In genomic region chr2:72825271-72826155, GRCh38 we compare ENCODE assay signal across 1 cellular context.
TF ChIP-seq lines count a peak whose summit lies in the region.

TSS of gene EXOC6B (minus strand) at chr2:72826033.

TF ChIP-seq in K562, 482 proteins besides CTCF, POLR2A, EP300 and RAD21 (continued from another document and continues in another):
- TF ChIP-seq, protein P1, sequence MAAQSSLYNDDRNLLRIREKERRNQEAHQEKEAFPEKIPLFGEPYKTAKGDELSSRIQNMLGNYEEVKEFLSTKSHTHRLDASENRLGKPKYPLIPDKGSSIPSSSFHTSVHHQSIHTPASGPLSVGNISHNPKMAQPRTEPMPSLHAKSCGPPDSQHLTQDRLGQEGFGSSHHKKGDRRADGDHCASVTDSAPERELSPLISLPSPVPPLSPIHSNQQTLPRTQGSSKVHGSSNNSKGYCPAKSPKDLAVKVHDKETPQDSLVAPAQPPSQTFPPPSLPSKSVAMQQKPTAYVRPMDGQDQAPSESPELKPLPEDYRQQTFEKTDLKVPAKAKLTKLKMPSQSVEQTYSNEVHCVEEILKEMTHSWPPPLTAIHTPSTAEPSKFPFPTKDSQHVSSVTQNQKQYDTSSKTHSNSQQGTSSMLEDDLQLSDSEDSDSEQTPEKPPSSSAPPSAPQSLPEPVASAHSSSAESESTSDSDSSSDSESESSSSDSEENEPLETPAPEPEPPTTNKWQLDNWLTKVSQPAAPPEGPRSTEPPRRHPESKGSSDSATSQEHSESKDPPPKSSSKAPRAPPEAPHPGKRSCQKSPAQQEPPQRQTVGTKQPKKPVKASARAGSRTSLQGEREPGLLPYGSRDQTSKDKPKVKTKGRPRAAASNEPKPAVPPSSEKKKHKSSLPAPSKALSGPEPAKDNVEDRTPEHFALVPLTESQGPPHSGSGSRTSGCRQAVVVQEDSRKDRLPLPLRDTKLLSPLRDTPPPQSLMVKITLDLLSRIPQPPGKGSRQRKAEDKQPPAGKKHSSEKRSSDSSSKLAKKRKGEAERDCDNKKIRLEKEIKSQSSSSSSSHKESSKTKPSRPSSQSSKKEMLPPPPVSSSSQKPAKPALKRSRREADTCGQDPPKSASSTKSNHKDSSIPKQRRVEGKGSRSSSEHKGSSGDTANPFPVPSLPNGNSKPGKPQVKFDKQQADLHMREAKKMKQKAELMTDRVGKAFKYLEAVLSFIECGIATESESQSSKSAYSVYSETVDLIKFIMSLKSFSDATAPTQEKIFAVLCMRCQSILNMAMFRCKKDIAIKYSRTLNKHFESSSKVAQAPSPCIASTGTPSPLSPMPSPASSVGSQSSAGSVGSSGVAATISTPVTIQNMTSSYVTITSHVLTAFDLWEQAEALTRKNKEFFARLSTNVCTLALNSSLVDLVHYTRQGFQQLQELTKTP (IDR thresholded peaks at IDR 0.05; ENCODE audit: low read depth in 1 of 2, partially characterized antibody in 2 of 2) = peak in 1 of 2 experiments; percentile 72
- TF ChIP-seq NRF1 (conservative IDR thresholded peaks at IDR 0.05 in 1 of 2, IDR thresholded peaks at IDR 0.05 in 1 of 2) (peak; percentile 37 to 53; a peak in 3 of 4 replicates), POU5F1 (IDR thresholded peaks at IDR 0.05; ENCODE audit: borderline replicate concordance, low read depth, low read length, partially characterized antibody) (no peak), BRD4 (IDR thresholded peaks at IDR 0.05) (no peak), EZH2 (IDR thresholded peaks at IDR 0.05; ENCODE audit: borderline replicate concordance, low read depth, low read length) (no peak), HDAC2 (IDR thresholded peaks at IDR 0.05) (no peak), RNF219 (CRISPR knock-in tag; IDR thresholded peaks at IDR 0.05) (no peak), SP1 (CRISPR knock-in tag; IDR thresholded peaks at IDR 0.05) (peak; percentile 95), FOXJ2 (tag; IDR thresholded peaks at IDR 0.05) (no peak), ATF2 (CRISPR knock-in tag; IDR thresholded peaks at IDR 0.05) (no peak), LCOR (CRISPR knock-in tag; IDR thresholded peaks at IDR 0.05) (no peak), HNRNPLL (IDR thresholded peaks at IDR 0.05; ENCODE audit: low read depth, low read length, poor library complexity, severe bottlenecking) (peak; percentile 80), MAZ (CRISPR knock-in tag; conservative IDR thresholded peaks at IDR 0.05 in 1 of 2, IDR thresholded peaks at IDR 0.05 in 1 of 2) (peak; percentile 78 to 81), CBX8 (IDR thresholded peaks at IDR 0.05; ENCODE audit: borderline replicate concordance, extremely low read depth, low read depth, low read length, poor library complexity, severe bottlenecking) (no peak), ZNF592 (IDR thresholded peaks at IDR 0.05) (no peak), STAG1 (CRISPR knock-in tag; IDR thresholded peaks at IDR 0.05; ENCODE audit: borderline replicate concordance) (no peak), PTBP1 (IDR thresholded peaks at IDR 0.05; ENCODE audit: low read depth, low read length) (no peak), ZNF449 (CRISPR knock-in tag; IDR thresholded peaks at IDR 0.05) (no peak), PRPF4 (IDR thresholded peaks at IDR 0.05; ENCODE audit: insufficient read depth, low read depth, low read length, poor library complexity, severe bottlenecking) (no peak), ZBTB7A (IDR thresholded peaks at IDR 0.05; ENCODE audit: borderline replicate concordance, control insufficient read depth, low read depth, low read length) (peak; percentile 44; the same call in 1 of the 2 replicates), ZKSCAN3 (CRISPR knock-in tag; IDR thresholded peaks at IDR 0.05) (no peak), STAT5B (CRISPR knock-in tag; IDR thresholded peaks at IDR 0.05) (no peak), MXD1 (CRISPR knock-in tag; IDR thresholded peaks at IDR 0.05; ENCODE audit: borderline replicate concordance, poor library complexity, severe bottlenecking) (no peak), ZBTB8A (IDR thresholded peaks at IDR 0.05; ENCODE audit: partially characterized antibody) (no peak), ZBTB34 (CRISPR knock-in tag; IDR thresholded peaks at IDR 0.05) (no peak), HCFC1 (IDR thresholded peaks at IDR 0.05; ENCODE audit: low read depth, low read length) (peak; percentile 94)
- TF ChIP-seq, protein P2, sequence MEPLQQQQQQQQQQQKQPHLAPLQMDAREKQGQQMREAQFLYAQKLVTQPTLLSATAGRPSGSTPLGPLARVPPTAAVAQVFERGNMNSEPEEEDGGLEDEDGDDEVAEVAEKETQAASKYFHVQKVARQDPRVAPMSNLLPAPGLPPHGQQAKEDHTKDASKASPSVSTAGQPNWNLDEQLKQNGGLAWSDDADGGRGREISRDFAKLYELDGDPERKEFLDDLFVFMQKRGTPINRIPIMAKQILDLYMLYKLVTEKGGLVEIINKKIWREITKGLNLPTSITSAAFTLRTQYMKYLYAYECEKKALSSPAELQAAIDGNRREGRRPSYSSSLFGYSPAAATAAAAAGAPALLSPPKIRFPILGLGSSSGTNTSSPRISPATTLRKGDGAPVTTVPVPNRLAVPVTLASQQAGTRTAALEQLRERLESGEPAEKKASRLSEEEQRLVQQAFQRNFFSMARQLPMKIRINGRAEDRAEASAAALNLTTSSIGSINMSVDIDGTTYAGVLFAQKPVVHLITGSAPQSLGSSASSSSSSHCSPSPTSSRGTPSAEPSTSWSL (CRISPR knock-in tag; IDR thresholded peaks at IDR 0.05; ENCODE audit: borderline replicate concordance) = no peak
- TF ChIP-seq, protein P3, sequence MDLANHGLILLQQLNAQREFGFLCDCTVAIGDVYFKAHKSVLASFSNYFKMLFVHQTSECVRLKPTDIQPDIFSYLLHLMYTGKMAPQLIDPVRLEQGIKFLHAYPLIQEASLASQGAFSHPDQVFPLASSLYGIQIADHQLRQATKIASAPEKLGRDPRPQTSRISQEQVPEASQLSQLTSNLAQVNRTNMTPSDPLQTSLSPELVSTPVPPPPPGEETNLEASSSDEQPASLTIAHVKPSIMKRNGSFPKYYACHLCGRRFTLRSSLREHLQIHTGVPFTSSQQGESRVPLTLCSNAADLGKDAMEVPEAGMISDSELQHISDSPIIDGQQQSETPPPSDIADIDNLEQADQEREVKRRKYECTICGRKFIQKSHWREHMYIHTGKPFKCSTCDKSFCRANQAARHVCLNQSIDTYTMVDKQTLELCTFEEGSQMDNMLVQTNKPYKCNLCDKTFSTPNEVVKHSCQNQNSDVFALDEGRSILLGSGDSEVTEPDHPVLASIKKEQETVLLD (IDR thresholded peaks at IDR 0.05) = peak; percentile 96
- TF ChIP-seq, protein P4, sequence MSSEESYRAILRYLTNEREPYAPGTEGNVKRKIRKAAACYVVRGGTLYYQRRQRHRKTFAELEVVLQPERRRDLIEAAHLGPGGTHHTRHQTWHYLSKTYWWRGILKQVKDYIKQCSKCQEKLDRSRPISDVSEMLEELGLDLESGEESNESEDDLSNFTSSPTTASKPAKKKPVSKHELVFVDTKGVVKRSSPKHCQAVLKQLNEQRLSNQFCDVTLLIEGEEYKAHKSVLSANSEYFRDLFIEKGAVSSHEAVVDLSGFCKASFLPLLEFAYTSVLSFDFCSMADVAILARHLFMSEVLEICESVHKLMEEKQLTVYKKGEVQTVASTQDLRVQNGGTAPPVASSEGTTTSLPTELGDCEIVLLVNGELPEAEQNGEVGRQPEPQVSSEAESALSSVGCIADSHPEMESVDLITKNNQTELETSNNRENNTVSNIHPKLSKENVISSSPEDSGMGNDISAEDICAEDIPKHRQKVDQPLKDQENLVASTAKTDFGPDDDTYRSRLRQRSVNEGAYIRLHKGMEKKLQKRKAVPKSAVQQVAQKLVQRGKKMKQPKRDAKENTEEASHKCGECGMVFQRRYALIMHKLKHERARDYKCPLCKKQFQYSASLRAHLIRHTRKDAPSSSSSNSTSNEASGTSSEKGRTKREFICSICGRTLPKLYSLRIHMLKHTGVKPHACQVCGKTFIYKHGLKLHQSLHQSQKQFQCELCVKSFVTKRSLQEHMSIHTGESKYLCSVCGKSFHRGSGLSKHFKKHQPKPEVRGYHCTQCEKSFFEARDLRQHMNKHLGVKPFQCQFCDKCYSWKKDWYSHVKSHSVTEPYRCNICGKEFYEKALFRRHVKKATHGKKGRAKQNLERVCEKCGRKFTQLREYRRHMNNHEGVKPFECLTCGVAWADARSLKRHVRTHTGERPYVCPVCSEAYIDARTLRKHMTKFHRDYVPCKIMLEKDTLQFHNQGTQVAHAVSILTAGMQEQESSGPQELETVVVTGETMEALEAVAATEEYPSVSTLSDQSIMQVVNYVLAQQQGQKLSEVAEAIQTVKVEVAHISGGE (CRISPR knock-in tag; IDR thresholded peaks at IDR 0.05) = no peak
